In the genomic region with DNA sequence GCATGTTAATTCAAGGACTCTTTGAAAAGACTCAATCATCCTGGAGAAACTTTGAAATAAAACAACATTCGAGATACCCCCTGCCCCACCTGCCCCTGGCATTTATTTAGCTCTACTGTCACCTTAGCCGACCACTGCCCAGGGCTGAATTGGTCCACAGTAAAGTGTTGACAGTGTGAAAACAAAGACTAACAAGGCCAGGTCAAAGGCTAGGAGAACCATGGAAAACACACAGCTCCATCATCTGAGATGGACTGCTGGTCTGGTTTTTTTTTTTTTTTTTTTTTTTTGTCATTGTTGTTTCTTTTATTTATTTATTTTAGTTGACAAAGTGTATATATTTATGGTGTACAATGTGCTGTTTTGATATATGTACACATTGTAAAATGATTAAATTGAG, we compare ENCODE assay signal across 1 cellular context.
A peak's percentile ranks its signal among the peaks of the same experiment; 100 is the strongest.
TF ChIP-seq lines count a peak whose summit lies in the region.

No MANE protein-coding gene starts in this region.

TF ChIP-seq in HepG2, 621 proteins besides CTCF, POLR2A, EP300 and RAD21 (continued from another document):
- TF ChIP-seq, protein P1, sequence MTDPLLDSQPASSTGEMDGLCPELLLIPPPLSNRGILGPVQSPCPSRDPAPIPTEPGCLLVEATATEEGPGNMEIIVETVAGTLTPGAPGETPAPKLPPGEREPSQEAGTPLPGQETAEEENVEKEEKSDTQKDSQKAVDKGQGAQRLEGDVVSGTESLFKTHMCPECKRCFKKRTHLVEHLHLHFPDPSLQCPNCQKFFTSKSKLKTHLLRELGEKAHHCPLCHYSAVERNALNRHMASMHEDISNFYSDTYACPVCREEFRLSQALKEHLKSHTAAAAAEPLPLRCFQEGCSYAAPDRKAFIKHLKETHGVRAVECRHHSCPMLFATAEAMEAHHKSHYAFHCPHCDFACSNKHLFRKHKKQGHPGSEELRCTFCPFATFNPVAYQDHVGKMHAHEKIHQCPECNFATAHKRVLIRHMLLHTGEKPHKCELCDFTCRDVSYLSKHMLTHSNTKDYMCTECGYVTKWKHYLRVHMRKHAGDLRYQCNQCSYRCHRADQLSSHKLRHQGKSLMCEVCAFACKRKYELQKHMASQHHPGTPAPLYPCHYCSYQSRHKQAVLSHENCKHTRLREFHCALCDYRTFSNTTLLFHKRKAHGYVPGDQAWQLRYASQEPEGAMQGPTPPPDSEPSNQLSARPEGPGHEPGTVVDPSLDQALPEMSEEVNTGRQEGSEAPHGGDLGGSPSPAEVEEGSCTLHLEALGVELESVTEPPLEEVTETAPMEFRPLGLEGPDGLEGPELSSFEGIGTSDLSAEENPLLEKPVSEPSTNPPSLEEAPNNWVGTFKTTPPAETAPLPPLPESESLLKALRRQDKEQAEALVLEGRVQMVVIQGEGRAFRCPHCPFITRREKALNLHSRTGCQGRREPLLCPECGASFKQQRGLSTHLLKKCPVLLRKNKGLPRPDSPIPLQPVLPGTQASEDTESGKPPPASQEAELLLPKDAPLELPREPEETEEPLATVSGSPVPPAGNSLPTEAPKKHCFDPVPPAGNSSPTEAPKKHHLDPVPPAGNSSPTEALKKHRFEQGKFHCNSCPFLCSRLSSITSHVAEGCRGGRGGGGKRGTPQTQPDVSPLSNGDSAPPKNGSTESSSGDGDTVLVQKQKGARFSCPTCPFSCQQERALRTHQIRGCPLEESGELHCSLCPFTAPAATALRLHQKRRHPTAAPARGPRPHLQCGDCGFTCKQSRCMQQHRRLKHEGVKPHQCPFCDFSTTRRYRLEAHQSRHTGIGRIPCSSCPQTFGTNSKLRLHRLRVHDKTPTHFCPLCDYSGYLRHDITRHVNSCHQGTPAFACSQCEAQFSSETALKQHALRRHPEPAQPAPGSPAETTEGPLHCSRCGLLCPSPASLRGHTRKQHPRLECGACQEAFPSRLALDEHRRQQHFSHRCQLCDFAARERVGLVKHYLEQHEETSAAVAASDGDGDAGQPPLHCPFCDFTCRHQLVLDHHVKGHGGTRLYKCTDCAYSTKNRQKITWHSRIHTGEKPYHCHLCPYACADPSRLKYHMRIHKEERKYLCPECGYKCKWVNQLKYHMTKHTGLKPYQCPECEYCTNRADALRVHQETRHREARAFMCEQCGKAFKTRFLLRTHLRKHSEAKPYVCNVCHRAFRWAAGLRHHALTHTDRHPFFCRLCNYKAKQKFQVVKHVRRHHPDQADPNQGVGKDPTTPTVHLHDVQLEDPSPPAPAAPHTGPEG (CRISPR knock-in tag; IDR thresholded peaks at IDR 0.05), result no peak
- TF ChIP-seq, protein P2, sequence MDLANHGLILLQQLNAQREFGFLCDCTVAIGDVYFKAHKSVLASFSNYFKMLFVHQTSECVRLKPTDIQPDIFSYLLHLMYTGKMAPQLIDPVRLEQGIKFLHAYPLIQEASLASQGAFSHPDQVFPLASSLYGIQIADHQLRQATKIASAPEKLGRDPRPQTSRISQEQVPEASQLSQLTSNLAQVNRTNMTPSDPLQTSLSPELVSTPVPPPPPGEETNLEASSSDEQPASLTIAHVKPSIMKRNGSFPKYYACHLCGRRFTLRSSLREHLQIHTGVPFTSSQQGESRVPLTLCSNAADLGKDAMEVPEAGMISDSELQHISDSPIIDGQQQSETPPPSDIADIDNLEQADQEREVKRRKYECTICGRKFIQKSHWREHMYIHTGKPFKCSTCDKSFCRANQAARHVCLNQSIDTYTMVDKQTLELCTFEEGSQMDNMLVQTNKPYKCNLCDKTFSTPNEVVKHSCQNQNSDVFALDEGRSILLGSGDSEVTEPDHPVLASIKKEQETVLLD (CRISPR knock-in tag; IDR thresholded peaks at IDR 0.05; ENCODE audit: low read depth), result no peak
- no peak for TF ChIP-seq ZNF367 (CRISPR knock-in tag; IDR thresholded peaks at IDR 0.05; ENCODE audit: borderline replicate concordance)
- TF ChIP-seq ZNF839 (CRISPR knock-in tag; IDR thresholded peaks at IDR 0.05; ENCODE audit: borderline replicate concordance), result no peak
- no peak for TF ChIP-seq ZNF549 (CRISPR knock-in tag; IDR thresholded peaks at IDR 0.05)
- TF ChIP-seq FOXA1 (IDR thresholded peaks at IDR 0.05), result no peak
- 0 out of 2 replicates have a peak, but pooled peaks have one; percentile 14 for TF ChIP-seq FOXA1 (CRISPR knock-in tag; IDR thresholded peaks at IDR 0.05)
- peak; percentile 57 for TF ChIP-seq NR2F6 (IDR thresholded peaks at IDR 0.05)
- peak; percentile 37; the same call in 1 of the 2 replicates for TF ChIP-seq NR2F6 (CRISPR knock-in tag; IDR thresholded peaks at IDR 0.05)
- TF ChIP-seq SMARCE1 (IDR thresholded peaks at IDR 0.05; ENCODE audit: borderline replicate concordance), result no peak
- no peak for TF ChIP-seq ZFP36L1 (CRISPR knock-in tag; IDR thresholded peaks at IDR 0.05)
- TF ChIP-seq GABPA (IDR thresholded peaks at IDR 0.05; ENCODE audit: low read depth, low read length), result no peak
- TF ChIP-seq GABPA (CRISPR knock-in tag; IDR thresholded peaks at IDR 0.05; ENCODE audit: low read depth), result no peak
- no peak for TF ChIP-seq SP2 (CRISPR knock-in tag; IDR thresholded peaks at IDR 0.05)
- peak in 1 of 2 experiments; percentile 38; a peak in 1 of 4 replicates for TF ChIP-seq NR2F1 (CRISPR knock-in tag; IDR thresholded peaks at IDR 0.05)
- TF ChIP-seq PAWR (CRISPR knock-in tag; IDR thresholded peaks at IDR 0.05; ENCODE audit: borderline replicate concordance), result no peak
- TF ChIP-seq RAD51 (IDR thresholded peaks at IDR 0.05; ENCODE audit: borderline replicate concordance), result no peak
- no peak for TF ChIP-seq FOXP1 (IDR thresholded peaks at IDR 0.05)
- TF ChIP-seq FOXP1 (CRISPR knock-in tag; IDR thresholded peaks at IDR 0.05), result peak; percentile 46; the same call in 1 of the 2 replicates
- TF ChIP-seq CREB1 (IDR thresholded peaks at IDR 0.05), result no peak
- no peak for TF ChIP-seq CREB1 (CRISPR knock-in tag; IDR thresholded peaks at IDR 0.05)
- TF ChIP-seq HNF4G (IDR thresholded peaks at IDR 0.05; ENCODE audit: borderline replicate concordance, low read depth, low read length), result no peak
- TF ChIP-seq HNF4G (CRISPR knock-in tag; IDR thresholded peaks at IDR 0.05; ENCODE audit: borderline replicate concordance, low read depth), result no peak
- TF ChIP-seq ZNF780A (CRISPR knock-in tag; IDR thresholded peaks at IDR 0.05), result no peak
- no peak for TF ChIP-seq SOX13 (IDR thresholded peaks at IDR 0.05)
- TF ChIP-seq SOX13 (CRISPR knock-in tag; conservative IDR thresholded peaks at IDR 0.05 in 1 of 2, IDR thresholded peaks at IDR 0.05 in 1 of 2), result peak in 1 of 2 experiments; percentile 38; a peak in 1 of 4 replicates
- TF ChIP-seq GZF1 (CRISPR knock-in tag; IDR thresholded peaks at IDR 0.05), result no peak
- TF ChIP-seq, protein P3, sequence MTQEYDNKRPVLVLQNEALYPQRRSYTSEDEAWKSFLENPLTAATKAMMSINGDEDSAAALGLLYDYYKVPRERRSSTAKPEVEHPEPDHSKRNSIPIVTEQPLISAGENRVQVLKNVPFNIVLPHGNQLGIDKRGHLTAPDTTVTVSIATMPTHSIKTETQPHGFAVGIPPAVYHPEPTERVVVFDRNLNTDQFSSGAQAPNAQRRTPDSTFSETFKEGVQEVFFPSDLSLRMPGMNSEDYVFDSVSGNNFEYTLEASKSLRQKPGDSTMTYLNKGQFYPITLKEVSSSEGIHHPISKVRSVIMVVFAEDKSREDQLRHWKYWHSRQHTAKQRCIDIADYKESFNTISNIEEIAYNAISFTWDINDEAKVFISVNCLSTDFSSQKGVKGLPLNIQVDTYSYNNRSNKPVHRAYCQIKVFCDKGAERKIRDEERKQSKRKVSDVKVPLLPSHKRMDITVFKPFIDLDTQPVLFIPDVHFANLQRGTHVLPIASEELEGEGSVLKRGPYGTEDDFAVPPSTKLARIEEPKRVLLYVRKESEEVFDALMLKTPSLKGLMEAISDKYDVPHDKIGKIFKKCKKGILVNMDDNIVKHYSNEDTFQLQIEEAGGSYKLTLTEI (CRISPR knock-in tag; conservative IDR thresholded peaks at IDR 0.05), result no peak
- peak; percentile 18; the same call in 1 of the 2 replicates for TF ChIP-seq FOXA3 (CRISPR knock-in tag; IDR thresholded peaks at IDR 0.05)
- TF ChIP-seq SATB2 (CRISPR knock-in tag; IDR thresholded peaks at IDR 0.05), result no peak
- TF ChIP-seq TMF1 (CRISPR knock-in tag; IDR thresholded peaks at IDR 0.05; ENCODE audit: low read depth), result no peak
- TF ChIP-seq RXRB (CRISPR knock-in tag; IDR thresholded peaks at IDR 0.05; ENCODE audit: borderline replicate concordance), result peak; percentile 12; the same call in 1 of the 2 replicates
- TF ChIP-seq KLF6 (CRISPR knock-in tag; IDR thresholded peaks at IDR 0.05), result no peak
- no peak for TF ChIP-seq NPAS2 (CRISPR knock-in tag; IDR thresholded peaks at IDR 0.05; ENCODE audit: borderline replicate concordance)
- TF ChIP-seq, protein P4, sequence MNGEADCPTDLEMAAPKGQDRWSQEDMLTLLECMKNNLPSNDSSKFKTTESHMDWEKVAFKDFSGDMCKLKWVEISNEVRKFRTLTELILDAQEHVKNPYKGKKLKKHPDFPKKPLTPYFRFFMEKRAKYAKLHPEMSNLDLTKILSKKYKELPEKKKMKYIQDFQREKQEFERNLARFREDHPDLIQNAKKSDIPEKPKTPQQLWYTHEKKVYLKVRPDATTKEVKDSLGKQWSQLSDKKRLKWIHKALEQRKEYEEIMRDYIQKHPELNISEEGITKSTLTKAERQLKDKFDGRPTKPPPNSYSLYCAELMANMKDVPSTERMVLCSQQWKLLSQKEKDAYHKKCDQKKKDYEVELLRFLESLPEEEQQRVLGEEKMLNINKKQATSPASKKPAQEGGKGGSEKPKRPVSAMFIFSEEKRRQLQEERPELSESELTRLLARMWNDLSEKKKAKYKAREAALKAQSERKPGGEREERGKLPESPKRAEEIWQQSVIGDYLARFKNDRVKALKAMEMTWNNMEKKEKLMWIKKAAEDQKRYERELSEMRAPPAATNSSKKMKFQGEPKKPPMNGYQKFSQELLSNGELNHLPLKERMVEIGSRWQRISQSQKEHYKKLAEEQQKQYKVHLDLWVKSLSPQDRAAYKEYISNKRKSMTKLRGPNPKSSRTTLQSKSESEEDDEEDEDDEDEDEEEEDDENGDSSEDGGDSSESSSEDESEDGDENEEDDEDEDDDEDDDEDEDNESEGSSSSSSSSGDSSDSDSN (CRISPR knock-in tag; IDR thresholded peaks at IDR 0.05), result no peak
- TF ChIP-seq ZNF883 (CRISPR knock-in tag; IDR thresholded peaks at IDR 0.05; ENCODE audit: not compliant biosample characterization), result no peak
- no peak for TF ChIP-seq ZNF773 (CRISPR knock-in tag; IDR thresholded peaks at IDR 0.05; ENCODE audit: borderline replicate concordance)
- TF ChIP-seq, protein P5, sequence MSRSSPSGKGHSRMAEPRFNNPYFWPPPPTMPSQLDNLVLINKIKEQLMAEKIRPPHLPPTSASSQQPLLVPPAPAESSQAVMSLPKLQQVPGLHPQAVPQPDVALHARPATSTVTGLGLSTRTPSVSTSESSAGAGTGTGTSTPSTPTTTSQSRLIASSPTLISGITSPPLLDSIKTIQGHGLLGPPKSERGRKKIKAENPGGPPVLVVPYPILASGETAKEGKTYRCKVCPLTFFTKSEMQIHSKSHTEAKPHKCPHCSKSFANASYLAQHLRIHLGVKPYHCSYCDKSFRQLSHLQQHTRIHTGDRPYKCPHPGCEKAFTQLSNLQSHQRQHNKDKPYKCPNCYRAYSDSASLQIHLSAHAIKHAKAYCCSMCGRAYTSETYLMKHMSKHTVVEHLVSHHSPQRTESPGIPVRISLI (CRISPR knock-in tag; IDR thresholded peaks at IDR 0.05; ENCODE audit: borderline replicate concordance), result peak; percentile 74; the same call in 1 of the 2 replicates
- peak; percentile 41; the same call in 1 of the 2 replicates for TF ChIP-seq RARA (CRISPR knock-in tag; IDR thresholded peaks at IDR 0.05)
- no peak for TF ChIP-seq RELA (CRISPR knock-in tag; IDR thresholded peaks at IDR 0.05)
- no peak for TF ChIP-seq RBM39 (IDR thresholded peaks at IDR 0.05; ENCODE audit: low read depth, low read length, poor library complexity, severe bottlenecking)
- TF ChIP-seq, protein P6, sequence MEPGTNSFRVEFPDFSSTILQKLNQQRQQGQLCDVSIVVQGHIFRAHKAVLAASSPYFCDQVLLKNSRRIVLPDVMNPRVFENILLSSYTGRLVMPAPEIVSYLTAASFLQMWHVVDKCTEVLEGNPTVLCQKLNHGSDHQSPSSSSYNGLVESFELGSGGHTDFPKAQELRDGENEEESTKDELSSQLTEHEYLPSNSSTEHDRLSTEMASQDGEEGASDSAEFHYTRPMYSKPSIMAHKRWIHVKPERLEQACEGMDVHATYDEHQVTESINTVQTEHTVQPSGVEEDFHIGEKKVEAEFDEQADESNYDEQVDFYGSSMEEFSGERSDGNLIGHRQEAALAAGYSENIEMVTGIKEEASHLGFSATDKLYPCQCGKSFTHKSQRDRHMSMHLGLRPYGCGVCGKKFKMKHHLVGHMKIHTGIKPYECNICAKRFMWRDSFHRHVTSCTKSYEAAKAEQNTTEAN (CRISPR knock-in tag; conservative IDR thresholded peaks at IDR 0.05), result no peak
- TF ChIP-seq ZNF552 (CRISPR knock-in tag; IDR thresholded peaks at IDR 0.05; ENCODE audit: borderline replicate concordance), result no peak
- no peak for TF ChIP-seq SOX6 (IDR thresholded peaks at IDR 0.05)
- peak; percentile 66 for TF ChIP-seq SOX6 (CRISPR knock-in tag; IDR thresholded peaks at IDR 0.05)
